1 cellular context compared by ENCODE assay signal in the genomic region with DNA sequence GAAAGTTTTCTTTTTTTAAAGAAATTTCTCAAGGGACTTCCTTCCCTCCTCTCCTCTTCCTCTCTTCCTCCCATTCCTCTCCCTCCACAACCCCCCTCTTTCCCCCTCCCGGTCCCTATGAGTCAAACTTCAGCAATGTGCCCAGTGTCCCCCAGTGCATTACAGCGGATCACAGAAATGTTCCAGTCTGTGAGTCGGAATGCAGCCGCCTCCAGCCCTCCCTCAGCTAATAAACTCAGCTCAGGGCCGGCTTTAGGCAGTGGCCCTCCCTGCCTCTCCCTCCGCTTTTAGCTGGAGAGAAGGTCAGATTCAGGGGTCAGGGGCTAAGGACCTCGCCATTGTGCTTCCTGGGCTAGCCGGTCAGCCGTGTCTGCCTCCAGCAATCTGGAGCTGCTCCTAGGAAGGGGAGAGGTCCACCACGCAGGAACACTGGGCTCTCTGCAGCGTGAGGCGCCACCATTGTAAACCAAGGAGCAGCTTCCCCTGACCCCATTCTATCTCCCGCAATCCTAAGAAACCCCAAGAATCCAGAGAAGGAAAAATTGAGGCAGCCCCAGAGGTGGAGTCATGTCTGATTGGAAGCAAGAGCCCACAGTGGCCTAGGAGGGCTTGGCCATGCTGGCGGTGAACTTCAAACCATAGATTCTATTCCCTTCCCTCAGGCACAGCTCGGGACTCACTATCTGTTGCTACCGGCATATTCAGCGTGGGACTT.
TF ChIP-seq lines count a peak whose summit lies in the region.

No MANE protein-coding gene starts in this region.

TF ChIP-seq in endothelial cell of umbilical vein, 7 proteins besides CTCF, POLR2A, EP300 and RAD21:
- no peak for TF ChIP-seq EZH2 (IDR thresholded peaks at IDR 0.05; ENCODE audit: borderline replicate concordance, low read depth, low read length, severe bottlenecking)
- no peak for TF ChIP-seq GATA2 (IDR thresholded peaks at IDR 0.05; ENCODE audit: insufficient read depth, insufficient read length, low read depth, low read length)
- peak; percentile 93 for TF ChIP-seq FOS (IDR thresholded peaks at IDR 0.05; ENCODE audit: borderline replicate concordance, insufficient read depth, low read length)
- peak; percentile 69 for TF ChIP-seq JUN (IDR thresholded peaks at IDR 0.05; ENCODE audit: borderline replicate concordance, insufficient read depth, insufficient read length, low read depth)
- TF ChIP-seq, protein P1, sequence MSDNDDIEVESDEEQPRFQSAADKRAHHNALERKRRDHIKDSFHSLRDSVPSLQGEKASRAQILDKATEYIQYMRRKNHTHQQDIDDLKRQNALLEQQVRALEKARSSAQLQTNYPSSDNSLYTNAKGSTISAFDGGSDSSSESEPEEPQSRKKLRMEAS (IDR thresholded peaks at IDR 0.05; ENCODE audit: insufficient read depth, insufficient read length) = no peak
- TF ChIP-seq POLR2AphosphoS5 (IDR thresholded peaks at IDR 0.05; ENCODE audit: insufficient read depth, low read depth, low read length) = peak; percentile 81
- TF ChIP-seq MYC (IDR thresholded peaks at IDR 0.05; ENCODE audit: low read depth, low read length) = no peak
